In the genomic region with DNA sequence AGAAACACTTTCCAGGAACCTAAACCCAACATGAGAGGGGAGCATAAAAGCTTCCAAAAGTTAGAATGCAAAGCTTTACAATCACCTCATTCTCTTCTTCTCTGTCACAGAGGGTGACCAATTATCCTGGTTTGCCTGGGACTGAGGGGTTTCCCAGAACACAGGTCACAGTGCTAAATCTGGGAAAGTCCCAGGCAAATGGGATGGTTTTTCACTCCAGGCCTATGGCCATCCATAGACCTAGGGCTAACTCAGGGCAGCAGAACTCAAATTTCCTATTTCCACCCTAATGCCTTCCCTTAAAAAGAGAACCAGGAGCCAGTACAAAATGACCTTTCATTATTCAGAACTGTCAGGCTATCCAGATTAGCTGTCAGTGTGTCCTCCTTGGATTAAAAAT, we compare ENCODE assay signal across 20 cellular contexts.
DNase-seq lines count a peak whose midpoint lies in the region; ATAC-seq and TF ChIP-seq lines count a peak whose summit lies in the region.
"Had no signal": no experiment of that assay in that cellular context is flagged by ENCODE, and none has a peak within 500 bp of the region (broad histone marks: within the 10 kb centered on the region; RNA-seq: fewer than 3 reads in every experiment).

No MANE protein-coding gene starts in this region.

- no peak overlapping the region for H3K9ac ChIP-seq in smooth muscle cell (ENCODE audit: low read depth)

- peak overlapping the region; percentile 76 for H3K27ac Mint-ChIP-seq in mesothelial cell of epicardium
- H3K27ac Mint-ChIP-seq: CD4-positive, CD25-positive, alpha-beta regulatory T cell had no signal

- no peaks in the 10 kb centered on the region for H3K27me3 Mint-ChIP-seq in mesothelial cell of epicardium (ENCODE audit: low read depth)

- peaks cover 36% of the 10 kb centered on the region for H4K20me1 ChIP-seq in smooth muscle cell (ENCODE audit: low read depth)

- TF ChIP-seq CTCF in left ventricle myocardium inferior (IDR thresholded peaks at IDR 0.05; ENCODE audit: borderline replicate concordance) (no peak), mesothelial cell of epicardium (IDR thresholded peaks at IDR 0.05; ENCODE audit: unreplicated experiment) (no peak), smooth muscle cell (IDR thresholded peaks at IDR 0.05; ENCODE audit: borderline replicate concordance, insufficient read depth, poor library complexity, severe bottlenecking) (no peak), foreskin fibroblast (IDR thresholded peaks at IDR 0.05; ENCODE audit: low read depth, low read length) (no peak)

- intact Hi-C loops in left ventricle myocardium inferior (cut with micrococcal nuclease) = loop anchor here (10.0 kb wide), 1 partner anchor 63 kb away; no protein-coding TSS in a partner anchor
- intact Hi-C loops in cardiac septum (cut with DNase I) = no loop called here

- H3K27me3 ChIP-seq in left ventricle myocardium inferior (ENCODE audit: low read depth) = no peaks in the 10 kb centered on the region
- no peaks in the 10 kb centered on the region for H3K27me3 ChIP-seq in smooth muscle cell (ENCODE audit: low read depth)

- ATAC-seq in GM21825 (IDR thresholded peaks at IDR 0.05; ENCODE audit: unreplicated experiment) = no peak

- H3K27ac ChIP-seq in left ventricle myocardium inferior (replicated peaks) (peak overlapping the region; percentile 81), smooth muscle cell (ENCODE audit: low read depth) (peak overlapping the region; percentile 6)

- no peak overlapping the region for H2AFZ ChIP-seq in smooth muscle cell (ENCODE audit: low read depth)

- H3K4me1 ChIP-seq in left ventricle myocardium inferior (peaks cover 79% of the 10 kb centered on the region), smooth muscle cell (ENCODE audit: low read depth) (peaks cover 35% of the 10 kb centered on the region)
- H3K4me1 ChIP-seq: Caco-2 had no signal

- no peak overlapping the region for H3K4me3 ChIP-seq in left ventricle myocardium inferior
- H3K4me3 ChIP-seq in smooth muscle cell = no peak overlapping the region
- H3K4me3 ChIP-seq in foreskin fibroblast (ENCODE audit: low read depth in 1 of 2, low read length in 2 of 2) = no peak overlapping the region

- peaks cover 56% of the 10 kb centered on the region for H3K4me1 Mint-ChIP-seq in mesothelial cell of epicardium
- H3K4me1 Mint-ChIP-seq: CD4-positive, CD25-positive, alpha-beta regulatory T cell had no signal

- H3K9me3 Mint-ChIP-seq in mesothelial cell of epicardium = no peaks in the 10 kb centered on the region

- H3K4me3 Mint-ChIP-seq in mesothelial cell of epicardium = no peak overlapping the region
- H3K4me3 Mint-ChIP-seq: CD4-positive, CD25-positive, alpha-beta regulatory T cell had no signal

- CTCF ChIA-PET in HEK293T (lab: Yijun Ruan, JAX) = no interaction called here

- H3K4me2 ChIP-seq in smooth muscle cell = no peak overlapping the region

- H3K36me3 ChIP-seq in left ventricle myocardium inferior = peaks cover 6% of the 10 kb centered on the region
- no peaks in the 10 kb centered on the region for H3K36me3 ChIP-seq in smooth muscle cell (ENCODE audit: low read depth)

- no peaks in the 10 kb centered on the region for H3K9me3 ChIP-seq in left ventricle myocardium inferior (replicated peaks)
- no peaks in the 10 kb centered on the region for H3K9me3 ChIP-seq in smooth muscle cell (replicated peaks; ENCODE audit: low read depth)
- H3K9me3 ChIP-seq: Caco-2 had no signal

- DNase-seq in left ventricle myocardium inferior (no peak), cardiac septum (ENCODE audit: low spot score) (no peak), mesothelial cell of epicardium (ENCODE audit: low spot score in 2 of 2, unreplicated experiment in 2 of 2) (no peak), smooth muscle cell (lab: John Stamatoyannopoulos, UW; ENCODE audit: unreplicated experiment) (no peak), DMS 273 treated with DMSO at 0.1 percent for 48 hours (lab: John Stamatoyannopoulos, UW) (no peak), HEK293T (ENCODE audit: extremely low spot score) (no peak), foreskin fibroblast (no peak)
- DNase-seq: 8988T; Caco-2; CD4-positive, CD25-positive, alpha-beta regulatory T cell; DMS53; KG1; MV-4-11; NCI-H1694 treated with DMSO at 0.1 percent for 48 hours; NCI-H2107; NCI-H510A; NCI-H748 treated with DMSO at 0.1 percent for 48 hours; RPMI8226; SIG-M5 had no signal

- peaks cover 65% of the 10 kb centered on the region for H3K79me2 ChIP-seq in smooth muscle cell (ENCODE audit: low read depth)

- no peaks in the 10 kb centered on the region for H3K36me3 Mint-ChIP-seq in mesothelial cell of epicardium
- H3K36me3 Mint-ChIP-seq: CD4-positive, CD25-positive, alpha-beta regulatory T cell had no signal

- POLR2A ChIA-PET in HEK293T (lab: Yijun Ruan, JAX) = no interaction called here

- H3F3A ChIP-seq in smooth muscle cell (ENCODE audit: low read depth) = peaks cover 29% of the 10 kb centered on the region

TF ChIP-seq in HEK293T, 16 proteins besides CTCF, POLR2A, EP300 and RAD21:
- TF ChIP-seq, protein P1, sequence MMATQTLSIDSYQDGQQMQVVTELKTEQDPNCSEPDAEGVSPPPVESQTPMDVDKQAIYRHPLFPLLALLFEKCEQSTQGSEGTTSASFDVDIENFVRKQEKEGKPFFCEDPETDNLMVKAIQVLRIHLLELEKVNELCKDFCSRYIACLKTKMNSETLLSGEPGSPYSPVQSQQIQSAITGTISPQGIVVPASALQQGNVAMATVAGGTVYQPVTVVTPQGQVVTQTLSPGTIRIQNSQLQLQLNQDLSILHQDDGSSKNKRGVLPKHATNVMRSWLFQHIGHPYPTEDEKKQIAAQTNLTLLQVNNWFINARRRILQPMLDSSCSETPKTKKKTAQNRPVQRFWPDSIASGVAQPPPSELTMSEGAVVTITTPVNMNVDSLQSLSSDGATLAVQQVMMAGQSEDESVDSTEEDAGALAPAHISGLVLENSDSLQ (IDR thresholded peaks at IDR 0.05) = no peak
- no peak for TF ChIP-seq FOXK2 (IDR thresholded peaks at IDR 0.05)
- TF ChIP-seq CTBP1 (IDR thresholded peaks at IDR 0.05; ENCODE audit: borderline replicate concordance) = no peak
- no peak for TF ChIP-seq HDGF (IDR thresholded peaks at IDR 0.05; ENCODE audit: borderline replicate concordance)
